Comparison of ENCODE assay signal across 20 cellular contexts in the genomic region with DNA sequence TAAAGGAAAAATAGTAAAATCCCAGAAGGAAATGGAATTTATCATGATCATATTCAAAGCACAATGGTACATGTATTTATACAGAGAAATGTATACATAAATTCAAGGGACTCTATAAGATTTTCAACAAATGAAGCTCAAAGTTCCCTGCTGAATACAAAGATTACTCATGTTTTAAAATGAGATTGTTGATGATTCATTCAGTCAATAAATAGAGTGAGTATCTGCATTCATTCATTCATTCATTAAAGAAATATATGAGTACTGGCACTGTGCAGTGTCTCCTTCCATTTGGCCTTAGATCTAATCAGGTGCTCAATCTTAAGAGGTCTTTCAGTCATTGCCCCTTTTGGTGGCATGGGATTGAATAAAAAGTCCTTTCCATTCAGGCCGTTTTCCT.
DNase-seq lines count a peak whose midpoint lies in the region; ATAC-seq, FAIRE-seq and TF ChIP-seq lines count a peak whose summit lies in the region.
"Had no signal": no experiment of that assay in that cellular context is flagged by ENCODE, and none has a peak within 500 bp of the region (broad histone marks: within the 10 kb centered on the region; RNA-seq: fewer than 3 reads in every experiment).

No MANE protein-coding gene starts in this region.

- no peak for FAIRE-seq in A549 (lab: Jason Lieb, UNC)
- FAIRE-seq: G401.6, GM12878, GM19239 had no signal

- no peaks in the 10 kb centered on the region for H3K27me3 Mint-ChIP-seq in GM23338 (ENCODE audit: insufficient read depth, low read depth, poor library complexity)
- no peaks in the 10 kb centered on the region for H3K27me3 Mint-ChIP-seq in T-helper 2 cell treated with Interferon-gamma antibody and Interleukin-4, amounts not matched to agents 5 μg/mL and 100 μg/mL, for 36 hours (ENCODE audit: low read depth)
- no peaks in the 10 kb centered on the region for H3K27me3 Mint-ChIP-seq in stimulated activated memory B cell treated with anti-CD40 and anti-IgM and Interleukin-4, amounts not matched to agents 10 μg/mL and 1 μg/mL and 100 μg/mL, for 72 hours
- H3K27me3 Mint-ChIP-seq: CD4-positive, alpha-beta memory T cell had no signal

- H3K27ac ChIP-seq in A549 (no peak overlapping the region), GM23338 (ENCODE audit: low read depth) (peak overlapping the region; percentile 5; the same call in 1 of the 2 replicates), PC-3 (ENCODE audit: low read length) (peak overlapping the region; percentile 78)

- intact Hi-C loops in PC-3 (cut with micrococcal nuclease) = no loop called here

- no peak for TF ChIP-seq POLR2A in A549 (IDR thresholded peaks at IDR 0.05; ENCODE audit: low read length)

- no peak overlapping the region for H3K27ac Mint-ChIP-seq in GM23338
- no peak overlapping the region for H3K27ac Mint-ChIP-seq in T-helper 2 cell treated with Interferon-gamma antibody and Interleukin-4, amounts not matched to agents 5 μg/mL and 100 μg/mL, for 36 hours
- no peak overlapping the region for H3K27ac Mint-ChIP-seq in stimulated activated memory B cell treated with anti-CD40 and anti-IgM and Interleukin-4, amounts not matched to agents 10 μg/mL and 1 μg/mL and 100 μg/mL, for 72 hours
- H3K27ac Mint-ChIP-seq: CD4-positive, alpha-beta memory T cell had no signal

- H3K9me2 ChIP-seq in GM23338 (ENCODE audit: insufficient read depth) (no peaks in the 10 kb centered on the region), PC-3 (replicated peaks; ENCODE audit: low read length) (no peaks in the 10 kb centered on the region)

- no TSS peak for BruUV-seq in PC-3 (replicated peaks; lab: Mats Ljungman, UMichigan)

- H4K20me1 ChIP-seq in GM23338 (replicated peaks; ENCODE audit: insufficient read depth) = peaks cover 3% of the 10 kb centered on the region; the same call in 1 of the 2 replicates
- no peaks in the 10 kb centered on the region for H4K20me1 ChIP-seq in PC-3 (ENCODE audit: low read length)

- CTCF ChIA-PET in A549 (lab: Yijun Ruan, JAX) = interaction anchor here (0.5 kb wide), 1 partner anchor 439 kb away, joined by 3 read pairs; no protein-coding TSS in a partner anchor
- CTCF ChIA-PET in PC-3 (lab: Charles Lee) = interaction anchor here (0.6 kb wide), 1 partner anchor 134 kb away, joined by 3 read pairs; no protein-coding TSS in a partner anchor

- H3K4me1 Mint-ChIP-seq in GM23338 = peaks cover 13% of the 10 kb centered on the region; the same call in 2 of the 3 replicates
- H3K4me1 Mint-ChIP-seq in T-helper 2 cell treated with Interferon-gamma antibody and Interleukin-4, amounts not matched to agents 5 μg/mL and 100 μg/mL, for 36 hours (ENCODE audit: low read depth) = no peaks in the 10 kb centered on the region
- H3K4me1 Mint-ChIP-seq in stimulated activated memory B cell treated with anti-CD40 and anti-IgM and Interleukin-4, amounts not matched to agents 10 μg/mL and 1 μg/mL and 100 μg/mL, for 72 hours = no peaks in the 10 kb centered on the region
- H3K4me1 Mint-ChIP-seq: CD4-positive, alpha-beta memory T cell had no signal

- H3K9me3 Mint-ChIP-seq in GM23338 = no peaks in the 10 kb centered on the region
- H3K9me3 Mint-ChIP-seq in T-helper 2 cell treated with Interferon-gamma antibody and Interleukin-4, amounts not matched to agents 5 μg/mL and 100 μg/mL, for 36 hours = no peaks in the 10 kb centered on the region
- no peaks in the 10 kb centered on the region for H3K9me3 Mint-ChIP-seq in stimulated activated memory B cell treated with anti-CD40 and anti-IgM and Interleukin-4, amounts not matched to agents 10 μg/mL and 1 μg/mL and 100 μg/mL, for 72 hours
- H3K9me3 Mint-ChIP-seq: CD4-positive, alpha-beta memory T cell; H9 had no signal

- no peak overlapping the region for H3K4me3 ChIP-seq in A549
- no peak overlapping the region for H3K4me3 ChIP-seq in GM23338
- no peak overlapping the region for H3K4me3 ChIP-seq in PC-3 (ENCODE audit: low read length)
- no peak overlapping the region for H3K4me3 ChIP-seq in epithelial cell of esophagus (ENCODE audit: low read length)
- H3K4me3 ChIP-seq: GM12878 had no signal

- no peak overlapping the region for H3K4me3 Mint-ChIP-seq in GM23338
- H3K4me3 Mint-ChIP-seq in T-helper 2 cell treated with Interferon-gamma antibody and Interleukin-4, amounts not matched to agents 5 μg/mL and 100 μg/mL, for 36 hours = no peak overlapping the region
- no peak overlapping the region for H3K4me3 Mint-ChIP-seq in stimulated activated memory B cell treated with anti-CD40 and anti-IgM and Interleukin-4, amounts not matched to agents 10 μg/mL and 1 μg/mL and 100 μg/mL, for 72 hours
- H3K4me3 Mint-ChIP-seq: CD4-positive, alpha-beta memory T cell; H9 had no signal

- H3K79me2 ChIP-seq in GM23338 (replicated peaks; ENCODE audit: insufficient read depth) (peaks cover 99% of the 10 kb centered on the region), PC-3 (ENCODE audit: low read length) (no peaks in the 10 kb centered on the region)

- WGBS in A549 (ENCODE audit: missing lambda C conversion rate) = 11% methylated on average over 1 of the region's 1 CpG

- TF ChIP-seq EP300 in A549 (IDR thresholded peaks at IDR 0.05) = no peak

- H2AFZ ChIP-seq in GM23338 = no peak overlapping the region
- H2AFZ ChIP-seq in PC-3 (ENCODE audit: low read length) = no peak overlapping the region

- no peak overlapping the region for H3K9ac ChIP-seq in PC-3 (ENCODE audit: low read length)

- no peaks in the 10 kb centered on the region for H3K36me3 Mint-ChIP-seq in GM23338 (ENCODE audit: low read depth)
- H3K36me3 Mint-ChIP-seq in T-helper 2 cell treated with Interferon-gamma antibody and Interleukin-4, amounts not matched to agents 5 μg/mL and 100 μg/mL, for 36 hours (ENCODE audit: low read depth) = no peaks in the 10 kb centered on the region
- H3K36me3 Mint-ChIP-seq in stimulated activated memory B cell treated with anti-CD40 and anti-IgM and Interleukin-4, amounts not matched to agents 10 μg/mL and 1 μg/mL and 100 μg/mL, for 72 hours = no peaks in the 10 kb centered on the region
- H3K36me3 Mint-ChIP-seq: CD4-positive, alpha-beta memory T cell had no signal

- TF ChIP-seq RAD21 in A549 (conservative IDR thresholded peaks at IDR 0.05 in 1 of 2, IDR thresholded peaks at IDR 0.05 in 1 of 2) = no peak

- ATAC-seq in A549 (no peak), GM23338 (no peak), PC-3 (peak; percentile 88), GM21381 (IDR thresholded peaks at IDR 0.05; ENCODE audit: unreplicated experiment) (no peak)
- ATAC-seq in stimulated activated memory B cell treated with anti-CD40 and anti-IgM and Interleukin-4, amounts not matched to agents 10 μg/mL and 1 μg/mL and 100 μg/mL, for 72 hours = no peak
- ATAC-seq: GM12878, HCT116 had no signal

- H3K27me3 ChIP-seq in GM23338 (ENCODE audit: insufficient read depth) (no peaks in the 10 kb centered on the region), PC-3 (ENCODE audit: low read length) (no peaks in the 10 kb centered on the region)

- TF ChIP-seq CTCF in A549 (IDR thresholded peaks at IDR 0.05) = no peak
- TF ChIP-seq CTCF in GM23338 (conservative IDR thresholded peaks at IDR 0.05; ENCODE audit: low read depth in 2 of 2) = no peak
- TF ChIP-seq CTCF in PC-3 (conservative IDR thresholded peaks at IDR 0.05; ENCODE audit: low read depth, low read length) = no peak
- TF ChIP-seq CTCF in epithelial cell of esophagus (IDR thresholded peaks at IDR 0.05; ENCODE audit: insufficient read depth, low read depth, low read length, missing control alignments) = no peak

- DNase-seq in A549 (ENCODE audit: low read depth in 1 of 2, low spot score in 1 of 2) (no peak), GM23338 (ENCODE audit: low spot score) (no peak), PC-3 (peak; percentile 66), epithelial cell of esophagus (ENCODE audit: low read depth) (peak; percentile 29), NCI-H82 (lab: John Stamatoyannopoulos, UW) (no peak)
- DNase-seq in T-helper 2 cell treated with Interferon-gamma antibody and Interleukin-4, amounts not matched to agents 5 μg/mL and 100 μg/mL, for 36 hours (ENCODE audit: low spot score) = no peak
- DNase-seq: 8988T; C1 segment of cervical spinal cord; CD4-positive, alpha-beta memory T cell; COR-L47; DMS153; DMS79 treated with DMSO at 0.1 percent for 48 hours; GOT3; H9 had no signal

- POLR2A ChIA-PET in A549 (lab: Yijun Ruan, JAX) = no interaction called here
- POLR2A ChIA-PET in PC-3 (lab: Charles Lee; ENCODE audit: unreplicated experiment) = no interaction called here

- no peaks in the 10 kb centered on the region for H3K9me3 ChIP-seq in A549
- H3K9me3 ChIP-seq in PC-3 (ENCODE audit: low read length) = no peaks in the 10 kb centered on the region

- H3F3A ChIP-seq in GM23338 (replicated peaks; ENCODE audit: low read depth) (no peaks in the 10 kb centered on the region), PC-3 (ENCODE audit: low read length, unreplicated experiment) (no peaks in the 10 kb centered on the region)

- H3K4me1 ChIP-seq in A549 = no peaks in the 10 kb centered on the region
- H3K4me1 ChIP-seq in GM23338 (ENCODE audit: insufficient read depth) = peaks cover 18% of the 10 kb centered on the region; the same call in 1 of the 2 replicates
- peaks cover 17% of the 10 kb centered on the region for H3K4me1 ChIP-seq in PC-3 (ENCODE audit: insufficient read depth, low read length)

- no peak overlapping the region for H3K4me2 ChIP-seq in A549
- no peak overlapping the region for H3K4me2 ChIP-seq in GM23338
- peak overlapping the region; percentile 64 for H3K4me2 ChIP-seq in PC-3 (ENCODE audit: low read length)

- H3K36me3 ChIP-seq in GM23338 (ENCODE audit: insufficient read depth) = no peaks in the 10 kb centered on the region
- H3K36me3 ChIP-seq in PC-3 (ENCODE audit: low read depth, low read length) = no peaks in the 10 kb centered on the region

TF ChIP-seq in A549, 52 proteins besides CTCF, POLR2A, EP300 and RAD21 (continues in another document):
- TF ChIP-seq RARB (CRISPR knock-in tag; IDR thresholded peaks at IDR 0.05) (no peak), FOSB (CRISPR knock-in tag; IDR thresholded peaks at IDR 0.05) (no peak), EHF (CRISPR knock-in tag; IDR thresholded peaks at IDR 0.05) (no peak)

TF ChIP-seq in GM23338, 12 proteins besides CTCF, POLR2A, EP300 and RAD21:
- TF ChIP-seq CREB1 (CRISPR knock-in tag; IDR thresholded peaks at IDR 0.05; ENCODE audit: low read depth) (no peak), ZNF331 (CRISPR knock-in tag; IDR thresholded peaks at IDR 0.05; ENCODE audit: low read depth) (no peak), JUNB (IDR thresholded peaks at IDR 0.05; ENCODE audit: unreplicated experiment) (no peak), STAT1 (IDR thresholded peaks at IDR 0.05; ENCODE audit: unreplicated experiment) (no peak), EZH2 (IDR thresholded peaks at IDR 0.05; ENCODE audit: low read depth, unreplicated experiment) (no peak)
TF ChIP-seq in GM23338: peak in this region for 0.

Comparison
In these comparisons a context has a peak if more than half of its experiments do, and no peak if none do; other contexts are left out.
1. DNase-seq: peak in PC-3 (single experiment) and epithelial cell of esophagus (single experiment); none in A549 (0 of 2), GM23338 (single experiment), T-helper 2 cell treated with Interferon-gamma antibody and Interleukin-4, amounts not matched to agents 5 μg/mL and 100 μg/mL, for 36 hours (single experiment) and NCI-H82 (single experiment).
2. H3K27ac ChIP-seq: peak in GM23338 (single experiment) and PC-3 (single experiment); none in A549 (0 of 2).